ENCODE assay signal across 7 cellular contexts in the genomic region with DNA sequence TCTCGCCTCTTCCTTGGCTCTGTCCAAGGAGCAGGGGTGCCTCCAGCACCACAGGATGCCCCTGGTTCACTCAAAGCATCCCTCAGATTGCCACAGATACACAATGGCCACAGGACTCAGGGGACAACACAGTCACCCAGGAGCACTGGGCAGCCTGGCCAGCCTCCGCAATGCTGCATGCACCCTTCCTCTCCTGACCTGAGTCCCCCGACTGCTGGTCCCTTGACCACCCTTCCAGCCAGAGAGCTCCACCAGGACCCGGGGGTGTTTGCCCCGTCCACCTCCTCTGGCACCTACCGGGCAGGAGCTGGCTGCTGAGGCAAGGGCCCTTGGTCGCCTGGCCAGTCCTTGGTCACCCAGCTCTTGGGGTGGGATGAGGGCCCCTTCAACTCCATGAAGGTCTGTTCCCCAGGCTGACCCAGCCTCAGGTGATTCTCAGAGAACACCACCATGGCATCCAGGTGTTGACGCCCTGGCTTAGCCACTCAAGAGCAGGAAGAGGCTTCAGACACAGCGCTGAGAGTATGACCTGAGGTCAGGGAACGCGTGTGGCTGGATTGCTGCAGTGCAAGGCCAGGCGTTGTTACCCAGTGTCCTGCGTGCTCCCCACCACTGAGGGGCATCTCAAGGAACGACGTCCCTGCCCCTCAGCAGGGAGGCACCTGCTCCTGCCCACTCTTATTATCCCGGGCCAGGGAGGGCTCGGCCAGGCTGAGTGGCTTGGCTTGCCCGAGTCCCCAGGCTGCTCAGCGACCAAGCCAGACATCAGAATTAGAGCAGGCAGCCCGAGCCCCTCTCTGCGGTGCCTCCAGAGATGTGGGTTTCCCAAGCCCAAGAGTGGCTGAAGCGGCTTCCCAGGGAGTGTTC.
"Had no signal": no experiment of that assay in that cellular context is flagged by ENCODE, and none has a peak within 500 bp of the region (broad histone marks: within the 10 kb centered on the region; RNA-seq: fewer than 3 reads in every experiment).

No MANE protein-coding gene starts in this region.

- H3K4me2 ChIP-seq: GM23338 had no signal

- H3K4me3 ChIP-seq: GM23338, HAP-1, K562 had no signal

- H3K36me3 ChIP-seq: HAP-1 had no signal

- ATAC-seq: GM23338, HCT116, K562 had no signal

- DNase-seq: H7, HFFc6, KG1 had no signal

- H3K9me3 ChIP-seq: HAP-1 had no signal

- H3K4me1 ChIP-seq: HAP-1 had no signal

- H2AFZ ChIP-seq: GM23338 had no signal
